Comparison of ENCODE assay signal across 1 cellular context in genomic region chr15:75801859-75802593, GRCh38.
TF ChIP-seq lines count a peak whose summit lies in the region.

No MANE protein-coding gene starts in this region.

TF ChIP-seq in SK-N-SH treated with all-trans-retinoic acid at 6 μM for 48 hours, 23 proteins besides CTCF, POLR2A, EP300 and RAD21 (continued from another document):
- TF ChIP-seq TSHZ2 (CRISPR knock-in tag; IDR thresholded peaks at IDR 0.05) (no peak), PATZ1 (CRISPR knock-in tag; IDR thresholded peaks at IDR 0.05; ENCODE audit: borderline replicate concordance) (no peak), POU6F1 (CRISPR knock-in tag; IDR thresholded peaks at IDR 0.05; ENCODE audit: borderline replicate concordance, low read depth) (no peak)
